Comparison of ENCODE assay signal across 8 cellular contexts in genomic region chr11:103109818-103110388, GRCh38. TPM values are rescaled to one million over a fixed set of nuclear protein-coding genes. Genes with fewer than 3 reads are reported as not detected.
DNase-seq lines count a peak whose midpoint lies in the region; ATAC-seq and TF ChIP-seq lines count a peak whose summit lies in the region.

No MANE protein-coding gene starts in this region.

- H3K4me1 Mint-ChIP-seq in activated B cell treated with CpG ODN at 0.5 μM for 24 hours (peaks cover 13% of the 10 kb centered on the region), progenitor cell of endocrine pancreas (ENCODE audit: low read depth) (no peaks in the 10 kb centered on the region)

- DNase-seq in activated B cell treated with CpG ODN at 0.5 μM for 24 hours (no peak), glomerular visceral epithelial cell (ENCODE audit: extremely low spot score) (peak; percentile 18), progenitor cell of endocrine pancreas (ENCODE audit: low spot score, unreplicated experiment) (no peak), cerebellar cortex (ENCODE audit: low spot score) (no peak), GM03348 (ENCODE audit: low spot score) (no peak)
- no peak for DNase-seq in activated effector memory CD4-positive, alpha-beta T cell treated with Interleukin-2 at 50 U/mL for 16 hours

- H3K27me3 Mint-ChIP-seq in activated B cell treated with CpG ODN at 0.5 μM for 24 hours (no peaks in the 10 kb centered on the region), progenitor cell of endocrine pancreas (no peaks in the 10 kb centered on the region)

- H3K27ac Mint-ChIP-seq in activated B cell treated with CpG ODN at 0.5 μM for 24 hours (peak overlapping the region; percentile 85), progenitor cell of endocrine pancreas (peak overlapping the region; percentile 93)

- peaks cover 5% of the 10 kb centered on the region for H3K36me3 Mint-ChIP-seq in activated B cell treated with CpG ODN at 0.5 μM for 24 hours (ENCODE audit: low read depth)
- H3K36me3 Mint-ChIP-seq in progenitor cell of endocrine pancreas (ENCODE audit: insufficient read depth) = peaks cover 8% of the 10 kb centered on the region

- POLR2A ChIA-PET in activated B cell treated with CpG ODN at 0.5 μM for 24 hours (lab: Charles Lee) = interaction anchor here (1.0 to 3.5 kb wide), 2 partner anchors 10 to 18 kb away, joined by 4 to 47 read pairs; partner anchors contain the start of gene DCUN1D5

- CTCF ChIA-PET in activated B cell treated with CpG ODN at 0.5 μM for 24 hours (lab: Charles Lee) = interaction anchor here (1.1 to 1.3 kb wide), 3 partner anchors 10 to 20 kb away, joined by 3 to 16 read pairs (median 4); partner anchors contain the start of gene DCUN1D5

- TF ChIP-seq CTCF in activated B cell treated with CpG ODN at 0.5 μM for 24 hours (IDR thresholded peaks at IDR 0.05) = no peak
- TF ChIP-seq CTCF in progenitor cell of endocrine pancreas (IDR thresholded peaks at IDR 0.05; ENCODE audit: unreplicated experiment) = no peak

- H3K9me3 Mint-ChIP-seq in activated B cell treated with CpG ODN at 0.5 μM for 24 hours (no peaks in the 10 kb centered on the region), progenitor cell of endocrine pancreas (ENCODE audit: low read depth) (peaks cover 2% of the 10 kb centered on the region)

- peak; percentile 22 for ATAC-seq in GM18502 (IDR thresholded peaks at IDR 0.05; ENCODE audit: poor library complexity, unreplicated experiment)
- peak; percentile 16 for ATAC-seq in HG03064 (IDR thresholded peaks at IDR 0.05; ENCODE audit: low read depth, unreplicated experiment)
- peak; percentile 28 for ATAC-seq in activated B cell treated with CpG ODN at 0.5 μM for 24 hours (ENCODE audit: low read depth)

- peak overlapping the region; percentile 95 for H3K4me3 Mint-ChIP-seq in activated B cell treated with CpG ODN at 0.5 μM for 24 hours
- peak overlapping the region; percentile 95 for H3K4me3 Mint-ChIP-seq in progenitor cell of endocrine pancreas (ENCODE audit: low read depth)

- intact Hi-C loops in activated B cell treated with CpG ODN at 0.5 μM for 24 hours (cut with micrococcal nuclease) = loop anchor here (1.0 to 5.0 kb wide), 3 partner anchors 18 to 1193 kb away; partner anchors contain the start of genes ANGPTL5, CEP126 and DCUN1D5

RNA-seq across cellular contexts. Expression of gene DYNC2H1, which starts 0.7 kb away (rescaled TPM):
- 2.6 and 3.2 TPM in 2 replicates for total RNA-seq in activated B cell treated with CpG ODN at 0.5 μM for 24 hours
- total RNA-seq in progenitor cell of endocrine pancreas = 18.6 and 19.1 TPM in 2 replicates

RNA-seq across cellular contexts. Expression of gene DCUN1D5, which starts 17.9 kb away (rescaled TPM):
- total RNA-seq in activated B cell treated with CpG ODN at 0.5 μM for 24 hours = 20.9 and 21.4 TPM in 2 replicates
- total RNA-seq in progenitor cell of endocrine pancreas = 31.8 and 35.9 TPM in 2 replicates
